9 cellular contexts compared by ENCODE assay signal in the genomic region with DNA sequence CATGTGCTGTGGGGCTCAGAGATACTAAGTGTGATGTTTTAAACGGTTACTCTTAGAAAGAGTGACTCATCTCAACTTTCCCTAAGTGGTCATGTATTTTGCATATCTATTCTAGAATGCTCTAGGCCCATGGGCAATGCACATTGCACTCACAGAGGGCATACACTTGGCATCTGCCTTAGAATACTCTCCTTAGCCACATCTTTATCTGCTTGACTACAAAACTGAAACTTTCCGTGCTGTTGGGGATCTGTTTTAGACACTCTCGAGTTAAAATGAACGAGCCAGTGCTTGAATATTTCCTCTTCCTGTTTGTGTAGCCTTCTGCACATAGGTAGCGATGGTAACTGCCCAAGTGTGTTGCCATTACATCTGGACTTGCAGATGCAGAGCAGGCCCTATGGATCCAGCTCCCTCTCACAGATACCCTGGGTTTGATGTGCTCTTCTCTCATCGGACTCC.
DNase-seq lines count a peak whose midpoint lies in the region; ATAC-seq and TF ChIP-seq lines count a peak whose summit lies in the region.
"Had no signal": no experiment of that assay in that cellular context is flagged by ENCODE, and none has a peak within 500 bp of the region (broad histone marks: within the 10 kb centered on the region; RNA-seq: fewer than 3 reads in every experiment).

No MANE protein-coding gene starts in this region.

- no peak overlapping the region for H2BK5ac ChIP-seq in neuronal stem cell (ENCODE audit: low read length)

- no peaks in the 10 kb centered on the region for H3K79me1 ChIP-seq in neuronal stem cell (ENCODE audit: low read depth, low read length)

- no peak overlapping the region for H2AFZ ChIP-seq in neuronal stem cell (ENCODE audit: low read length)

- no peak overlapping the region for H2BK120ac ChIP-seq in neuronal stem cell (ENCODE audit: low read depth, low read length)

- H3K4me3 ChIP-seq in neuronal stem cell (ENCODE audit: low read length in 2 of 2), result no peak overlapping the region

- no peaks in the 10 kb centered on the region for H3K4me1 ChIP-seq in neuronal stem cell (ENCODE audit: control insufficient read depth in 2 of 2, insufficient read depth in 1 of 2, low read depth in 1 of 2, low read length in 2 of 2)

- DNase-seq in MV-4-11 (lab: John Stamatoyannopoulos, UW) (peak; percentile 23), neuronal stem cell (ENCODE audit: low spot score) (no peak), NCI-H345 treated with DMSO at 0.1 percent for 48 hours (lab: John Stamatoyannopoulos, UW; ENCODE audit: unreplicated experiment) (no peak), glomerular visceral epithelial cell (ENCODE audit: extremely low spot score) (no peak), nephron progenitor cell (no peak), NCI-H446 treated with DMSO at 0.1 percent for 48 hours (lab: John Stamatoyannopoulos, UW) (no peak)
- DNase-seq: PC-3 had no signal

- WGBS in neuronal stem cell (ENCODE audit: extremely low coverage in 2 of 2, insufficient read length in 2 of 2, insufficient replicate concordance in 1 of 2), 2 donors, result no CpG with 5 or more reads among the region's 6 CpGs

- no peak overlapping the region for H4K8ac ChIP-seq in neuronal stem cell (ENCODE audit: low read depth, low read length)

- no peak overlapping the region for H3K9ac ChIP-seq in neuronal stem cell (ENCODE audit: low read depth, low read length, poor library complexity)

- peak overlapping the region; percentile 36 for H2AK5ac ChIP-seq in neuronal stem cell (ENCODE audit: low read depth, low read length)

- H3K4me2 ChIP-seq in neuronal stem cell (ENCODE audit: insufficient read depth, low read length, poor library complexity, severe bottlenecking), result no peak overlapping the region

- no peak overlapping the region for H3K27ac ChIP-seq in neuronal stem cell (replicated peaks; ENCODE audit: low read length)

- H3K4me3 Mint-ChIP-seq in nephron progenitor cell, result no peak overlapping the region

- ATAC-seq in GM19025 (IDR thresholded peaks at IDR 0.05; ENCODE audit: low read depth, unreplicated experiment), result peak; percentile 82
- ATAC-seq in HG02642 (IDR thresholded peaks at IDR 0.05; ENCODE audit: poor library complexity, unreplicated experiment), result peak; percentile 78
- ATAC-seq: PC-3 had no signal

- H3K18ac ChIP-seq in neuronal stem cell (ENCODE audit: low read length), result no peak overlapping the region

- no peak overlapping the region for H2BK15ac ChIP-seq in neuronal stem cell (ENCODE audit: low read length)

- H3K4ac ChIP-seq in neuronal stem cell (ENCODE audit: low read length), result no peak overlapping the region

- H3K23ac ChIP-seq in neuronal stem cell (ENCODE audit: low read depth, low read length, poor library complexity), result no peak overlapping the region

- no peaks in the 10 kb centered on the region for H3K36me3 ChIP-seq in neuronal stem cell (replicated peaks in 1 of 2; ENCODE audit: control insufficient read depth in 2 of 2, insufficient read depth in 2 of 2, low read length in 2 of 2)

- H4K91ac ChIP-seq in neuronal stem cell (ENCODE audit: low read depth, low read length, poor library complexity), result no peak overlapping the region

- H3K36me3 Mint-ChIP-seq in nephron progenitor cell (ENCODE audit: low read depth), result no peaks in the 10 kb centered on the region

- no peak overlapping the region for H3K14ac ChIP-seq in neuronal stem cell (ENCODE audit: low read length)

- H3K4me1 Mint-ChIP-seq in nephron progenitor cell, result no peaks in the 10 kb centered on the region

- peaks cover 10% of the 10 kb centered on the region for H3K27me3 Mint-ChIP-seq in nephron progenitor cell (ENCODE audit: low read depth, poor library complexity)

- no peaks in the 10 kb centered on the region for H3K9me3 ChIP-seq in neuronal stem cell (replicated peaks in 1 of 2; ENCODE audit: control insufficient read depth in 2 of 2, insufficient read depth in 1 of 2, low read depth in 1 of 2, low read length in 2 of 2)

- peaks cover 11% of the 10 kb centered on the region for H3K9me3 Mint-ChIP-seq in nephron progenitor cell

- no peak for TF ChIP-seq CTCF in nephron progenitor cell (IDR thresholded peaks at IDR 0.05)

- peaks cover 0 to 3% (median 0%) of the 10 kb centered on the region in 3 experiments for H3K27me3 ChIP-seq in neuronal stem cell (ENCODE audit: control insufficient read depth in 3 of 3, insufficient read depth in 3 of 3, low read depth in 1 of 3, low read length in 3 of 3)

- no peak overlapping the region for H3K27ac Mint-ChIP-seq in nephron progenitor cell

- no peak overlapping the region for H2BK12ac ChIP-seq in neuronal stem cell (ENCODE audit: low read length)
